ENCODE assay signal across 8 cellular contexts in genomic region chr5:61162832-61163567, GRCh38. TPM values are rescaled to one million over a fixed set of nuclear protein-coding genes. Genes with fewer than 3 reads are reported as not detected.
A peak's percentile ranks its signal among the peaks of the same experiment; 100 is the strongest.
DNase-seq lines count a peak whose midpoint lies in the region; TF ChIP-seq lines count a peak whose summit lies in the region.

No MANE protein-coding gene starts in this region.

- H3K79me2 ChIP-seq in hepatocyte: peaks cover 55% of the 10 kb centered on the region

- H3K9me2 ChIP-seq in hepatocyte (replicated peaks; ENCODE audit: insufficient read depth): no peaks in the 10 kb centered on the region

- no peak for TF ChIP-seq CTCF in adrenal gland (IDR thresholded peaks at IDR 0.05)
- no peak for TF ChIP-seq CTCF in hepatocyte (IDR thresholded peaks at IDR 0.05; ENCODE audit: poor library complexity)
- TF ChIP-seq CTCF in retinal pigment epithelial cell (conservative IDR thresholded peaks at IDR 0.05; ENCODE audit: low read depth, low read length): no peak

- peaks cover 3% of the 10 kb centered on the region for H4K20me1 ChIP-seq in hepatocyte (ENCODE audit: insufficient read depth, poor library complexity, severe bottlenecking)

- H3K9me3 ChIP-seq in adrenal gland (replicated peaks in 1 of 3) (no peaks in the 10 kb centered on the region), hepatocyte (ENCODE audit: low read depth) (no peaks in the 10 kb centered on the region)

- peak overlapping the region; percentile 17 to 82 (median 52) for H3K4me3 ChIP-seq in adrenal gland
- H3K4me3 ChIP-seq in hepatocyte: peak overlapping the region; percentile 74
- H3K4me3 ChIP-seq in retinal pigment epithelial cell (ENCODE audit: low read length): peak overlapping the region; percentile 87

- TF ChIP-seq POLR2A in adrenal gland (IDR thresholded peaks at IDR 0.05): no peak

- intact Hi-C loops in adrenal gland (cut with DNase I): loop anchor here in 1 of 2 donors (10.0 kb wide), 1 partner anchor 172 kb away; the partner anchor contains the start of gene ZSWIM6

- WGBS in adrenal gland, 4 donors: 19 to 28% (median 24%) methylated on average over 13 to 14 of the region's 14 CpGs
- WGBS in hepatocyte (ENCODE audit: low lambda C conversion rate, missing lambda C conversion rate): 13% methylated on average over 14 of the region's 14 CpGs

- H3K4me1 ChIP-seq in adrenal gland (replicated peaks in 1 of 2): peaks cover 0 to 27% of the 10 kb centered on the region in 2 donors
- H3K4me1 ChIP-seq in hepatocyte (ENCODE audit: insufficient read depth): peaks cover 13% of the 10 kb centered on the region

- DNase-seq in NCI-H2107 treated with DMSO at 0.1 percent for 48 hours (lab: John Stamatoyannopoulos, UW; ENCODE audit: unreplicated experiment) (peak; percentile 8), NCI-H2107 (lab: John Stamatoyannopoulos, UW) (no peak), NCI-H1092 treated with DMSO at 0.1 percent for 48 hours (lab: John Stamatoyannopoulos, UW) (peak; percentile 5), adrenal gland (peak in 5 of 7 donors; percentile 29 to 59 (median 40)), hepatocyte (ENCODE audit: low spot score) (no peak), retinal pigment epithelial cell (ENCODE audit: low read depth) (no peak), NCI-H2029 (lab: John Stamatoyannopoulos, UW) (no peak), ureter (ENCODE audit: low spot score) (no peak)

- H3K27ac ChIP-seq in adrenal gland (peak overlapping the region; percentile 23 to 94 (median 83)), hepatocyte (peak overlapping the region; percentile 99)

- H3K27me3 ChIP-seq in adrenal gland (no peaks in the 10 kb centered on the region), hepatocyte (no peaks in the 10 kb centered on the region)

- H2AFZ ChIP-seq in hepatocyte: peak overlapping the region; percentile 83

- peak overlapping the region; percentile 85 for H3K4me2 ChIP-seq in hepatocyte

- H3K36me3 ChIP-seq in adrenal gland (replicated peaks in 1 of 2) (peaks cover 0 to 7% of the 10 kb centered on the region in 2 donors), hepatocyte (replicated peaks; ENCODE audit: insufficient read depth, low read depth) (no peaks in the 10 kb centered on the region)

RNA-seq across cellular contexts. Expression of gene SMIM15, which starts 0.7 kb away (rescaled TPM):
- 10 to 100 TPM; 19.1 to 71.7 (median 52.1) TPM for total RNA-seq in adrenal gland
- polyA plus RNA-seq in adrenal gland: 10 to 100 TPM; 20.4 to 83.9 (median 26.2) TPM
- 50.4 and 55.0 TPM in 2 replicates for total RNA-seq in hepatocyte
- 50.4 and 65.8 TPM in 2 replicates for polyA plus RNA-seq in hepatocyte
- 68.9 TPM for total RNA-seq in ureter

Comparison
In these comparisons a context has a peak if more than half of its experiments do, and no peak if none do; other contexts are left out.
1. DNase-seq: peak in NCI-H2107 treated with DMSO at 0.1 percent for 48 hours (single experiment), NCI-H1092 treated with DMSO at 0.1 percent for 48 hours (single experiment) and adrenal gland (5 of 7); none in NCI-H2107 (single experiment), hepatocyte (single experiment), retinal pigment epithelial cell (single experiment), NCI-H2029 (single experiment) and ureter (single experiment).
2. Peak in every context shown above with its lines, with median percentiles within 50 percentile points of each other: H3K4me3 ChIP-seq.